Comparison of ENCODE assay signal across 13 cellular contexts in genomic region chrX:150324035-150324728, GRCh38. TPM values are rescaled to one million over a fixed set of nuclear protein-coding genes. Genes with fewer than 3 reads are reported as not detected.
DNase-seq lines count a peak whose midpoint lies in the region; ATAC-seq lines count a peak whose summit lies in the region.
"Had no signal": no experiment of that assay in that cellular context is flagged by ENCODE, and none has a peak within 500 bp of the region (broad histone marks: within the 10 kb centered on the region; RNA-seq: fewer than 3 reads in every experiment).

No MANE protein-coding gene starts in this region.

- no peaks in the 10 kb centered on the region for H3K79me2 ChIP-seq in Karpas-422 (ENCODE audit: low read length)

- H3K9me2 ChIP-seq in Karpas-422 (replicated peaks; ENCODE audit: insufficient read depth, low read length), result no peaks in the 10 kb centered on the region

- no peak overlapping the region for H3K27ac ChIP-seq in epithelial cell of prostate
- H3K27ac ChIP-seq in Karpas-422 (ENCODE audit: low read length), result no peak overlapping the region
- H3K27ac ChIP-seq: suprapubic skin had no signal

- no peaks in the 10 kb centered on the region for H3K9me3 ChIP-seq in Karpas-422 (ENCODE audit: low read length)
- H3K9me3 ChIP-seq: suprapubic skin had no signal

- no peaks in the 10 kb centered on the region for H4K20me1 ChIP-seq in Karpas-422 (ENCODE audit: insufficient read depth, low read depth, low read length)

- peaks cover 7% of the 10 kb centered on the region for H3K4me1 ChIP-seq in Karpas-422 (ENCODE audit: low read length)
- H3K4me1 ChIP-seq: suprapubic skin had no signal

- no peak overlapping the region for H3K9ac ChIP-seq in Karpas-422 (ENCODE audit: low read length)

- no peak for ATAC-seq in HG03378 (IDR thresholded peaks at IDR 0.05; ENCODE audit: unreplicated experiment)

- no peaks in the 10 kb centered on the region for H3K27me3 ChIP-seq in Karpas-422 (ENCODE audit: low read length)
- H3K27me3 ChIP-seq: suprapubic skin had no signal

- peak; percentile 47 for DNase-seq in GM04503 (ENCODE audit: low read depth)
- DNase-seq in RPMI7951 (ENCODE audit: low read depth), result peak; percentile 92
- peak; percentile 10 for DNase-seq in epithelial cell of prostate (ENCODE audit: low read depth, low spot score)
- DNase-seq in renal cortical epithelial cell (ENCODE audit: low read depth), result peak; percentile 85
- no peak for DNase-seq in stimulated activated CD4-positive, alpha-beta T cell treated with anti-CD3 and anti-CD28 coated beads, Interleukin-2, amount 100 ng/mL, for 48 hours
- no peak for DNase-seq in Karpas-422
- DNase-seq in NCI-H1436 treated with DMSO at 0.1 percent for 48 hours (lab: John Stamatoyannopoulos, UW), result no peak
- DNase-seq: activated T-cell treated with anti-CD3 and anti-CD28 coated beads, Interleukin-2, amount 50 U/mL, for 1 hour; cerebellar nuclear complex; KG1; NCI-H69 had no signal

- no peak overlapping the region for H2AFZ ChIP-seq in Karpas-422 (ENCODE audit: low read length)

- no peak overlapping the region for H3K4me2 ChIP-seq in Karpas-422 (ENCODE audit: low read depth, low read length, poor library complexity, severe bottlenecking)

- no peak overlapping the region for H3K4me3 ChIP-seq in Karpas-422 (ENCODE audit: low read length)
- H3K4me3 ChIP-seq: suprapubic skin had no signal

- no peaks in the 10 kb centered on the region for H3K36me3 ChIP-seq in Karpas-422 (ENCODE audit: insufficient read depth, low read length)
- H3K36me3 ChIP-seq: suprapubic skin had no signal

RNA-seq across cellular contexts. Expression of gene MAMLD1, which starts 38.9 kb away (rescaled TPM):
- 3.4 and 5.2 TPM in 2 replicates for total RNA-seq in RPMI7951 (2014; rRNA removed; shearing (Covaris generic))
- total RNA-seq in renal cortical epithelial cell, result 0.40 and 0.52 TPM in 2 replicates
- total RNA-seq in Karpas-422 (2014; rRNA removed; shearing (Covaris generic); ENCODE audit: low replicate concordance), result 22.9 and 37.8 TPM in 2 replicates

Comparison
In these comparisons a context has a peak if more than half of its experiments do, and no peak if none do; other contexts are left out.
1. DNase-seq: peak in GM04503 (single experiment), RPMI7951 (single experiment), epithelial cell of prostate (single experiment) and renal cortical epithelial cell (single experiment); none in stimulated activated CD4-positive, alpha-beta T cell treated with anti-CD3 and anti-CD28 coated beads, Interleukin-2, amount 100 ng/mL, for 48 hours (0 of 2), Karpas-422 (single experiment) and NCI-H1436 treated with DMSO at 0.1 percent for 48 hours (single experiment).